ENCODE assay signal across 19 cellular contexts in the genomic region with DNA sequence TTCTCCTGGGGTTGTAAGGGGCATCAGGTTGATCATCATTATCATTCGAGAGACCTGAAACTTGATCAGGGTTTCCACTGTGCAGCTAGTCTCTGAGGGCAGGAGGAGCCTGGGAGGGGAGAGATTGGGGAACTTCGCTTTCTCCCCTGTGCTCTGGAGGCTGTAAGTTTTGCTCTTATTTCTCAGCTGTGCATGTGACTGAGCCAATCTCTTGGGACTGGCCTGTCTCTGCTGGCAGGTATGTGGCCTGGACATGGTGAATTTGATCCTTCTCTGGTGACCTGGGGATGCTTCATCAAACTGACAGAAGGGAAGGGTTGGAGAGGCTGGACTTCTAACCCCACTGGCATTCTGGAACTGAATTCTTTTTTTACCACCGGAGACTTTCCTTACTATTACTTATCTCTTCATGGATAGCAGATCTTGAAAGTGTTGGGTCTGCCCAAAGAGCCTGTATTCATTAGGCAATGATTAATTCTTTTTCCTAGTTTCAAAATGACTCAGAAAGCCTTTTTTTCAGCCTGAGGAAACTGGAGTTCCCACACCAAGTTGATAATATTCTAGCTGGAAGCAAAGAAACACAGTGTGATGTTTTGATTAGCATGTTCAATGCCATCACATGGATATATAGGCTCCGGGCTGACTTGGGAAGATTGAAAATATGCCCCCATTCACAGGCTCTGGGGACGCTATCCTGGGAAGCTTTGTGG. TPM values are rescaled to one million over a fixed set of nuclear protein-coding genes. Genes with fewer than 3 reads are reported as not detected.
DNase-seq lines count a peak whose midpoint lies in the region; ATAC-seq and TF ChIP-seq lines count a peak whose summit lies in the region.
"Had no signal": no experiment of that assay in that cellular context is flagged by ENCODE, and none has a peak within 500 bp of the region (broad histone marks: within the 10 kb centered on the region; RNA-seq: fewer than 3 reads in every experiment).

No MANE protein-coding gene starts in this region.

- H3K36me3 Mint-ChIP-seq in activated T-helper 2 cell treated with anti-CD3 and anti-CD28 coated beads, Interferon-gamma antibody, Interleukin-2, Interleukin-4, amounts not matched to agents 10 μg/mL and 5 μg/mL and 100 μg/mL, durations not matched to agents 14 hours and 24 hours and 36 hours (ENCODE audit: low read depth) = no peaks in the 10 kb centered on the region

- H3K4me3 Mint-ChIP-seq in activated T-helper 2 cell treated with anti-CD3 and anti-CD28 coated beads, Interferon-gamma antibody, Interleukin-2, Interleukin-4, amounts not matched to agents 10 μg/mL and 5 μg/mL and 100 μg/mL, durations not matched to agents 14 hours and 24 hours and 36 hours (ENCODE audit: low read depth) = no peak overlapping the region

- H3K27ac Mint-ChIP-seq in activated T-helper 2 cell treated with anti-CD3 and anti-CD28 coated beads, Interferon-gamma antibody, Interleukin-2, Interleukin-4, amounts not matched to agents 10 μg/mL and 5 μg/mL and 100 μg/mL, durations not matched to agents 14 hours and 24 hours and 36 hours = no peak overlapping the region

- TF ChIP-seq CTCF in epithelial cell of proximal tubule (conservative IDR thresholded peaks at IDR 0.05; ENCODE audit: low read depth, low read length) = peak; percentile 24

- ATAC-seq in HG03039 (IDR thresholded peaks at IDR 0.05; ENCODE audit: unreplicated experiment) = no peak
- ATAC-seq: esophagus mucosa, HepG2 had no signal

- intact Hi-C loops in activated T-helper 2 cell treated with anti-CD3 and anti-CD28 coated beads, Interferon-gamma antibody, Interleukin-2, Interleukin-4, amounts not matched to agents 10 μg/mL and 5 μg/mL and 100 μg/mL, durations not matched to agents 14 hours and 24 hours and 36 hours (cut with micrococcal nuclease) = no loop called here

- in situ Hi-C loops in SK-MEL-5 (cut with HindIII; ENCODE audit: low pct_unique_long_range_greater_than_20kb, low sequenced_read_pairs) = no loop called here

- DNase-seq in COLO829 (ENCODE audit: low spot score) = peak; percentile 11
- peak; percentile 20 for DNase-seq in SK-MEL-5 (ENCODE audit: low read depth, low spot score)
- DNase-seq in epithelial cell of proximal tubule (ENCODE audit: low read depth) = peak; percentile 52
- peak; percentile 19 for DNase-seq in myocyte (ENCODE audit: low read depth)
- no peak for DNase-seq in GM03348 (ENCODE audit: low spot score)
- DNase-seq in activated T-helper 2 cell treated with anti-CD3 and anti-CD28 coated beads, Interferon-gamma antibody, Interleukin-2, Interleukin-4, amounts not matched to agents 10 μg/mL and 5 μg/mL and 100 μg/mL, durations not matched to agents 14 hours and 24 hours and 36 hours (ENCODE audit: low spot score) = no peak
- DNase-seq in AG20443 (ENCODE audit: low spot score) = no peak
- DNase-seq: activated CD8-positive, alpha-beta memory T cell treated with anti-CD3 and anti-CD28 coated beads for 24 hours; EL; midbrain; NCI-H1048; NCI-H2227 treated with DMSO at 0.1 percent for 48 hours; posterior cingulate gyrus; stimulated activated CD8-positive, alpha-beta memory T cell treated with anti-CD3 and anti-CD28 coated beads, Interleukin-4, amount 100 ng/mL, for 48 hours had no signal

- no peak overlapping the region for H3K4me3 ChIP-seq in epithelial cell of proximal tubule (ENCODE audit: low read depth, low read length)
- H3K4me3 ChIP-seq: BLaER1 treated with 17β-estradiol and CSF1 and Interleukin-3, amounts not matched to agents 10 nM and 100 nM; tibial nerve had no signal

- no peaks in the 10 kb centered on the region for H3K9me3 Mint-ChIP-seq in activated T-helper 2 cell treated with anti-CD3 and anti-CD28 coated beads, Interferon-gamma antibody, Interleukin-2, Interleukin-4, amounts not matched to agents 10 μg/mL and 5 μg/mL and 100 μg/mL, durations not matched to agents 14 hours and 24 hours and 36 hours

- no peaks in the 10 kb centered on the region for H3K4me1 Mint-ChIP-seq in activated T-helper 2 cell treated with anti-CD3 and anti-CD28 coated beads, Interferon-gamma antibody, Interleukin-2, Interleukin-4, amounts not matched to agents 10 μg/mL and 5 μg/mL and 100 μg/mL, durations not matched to agents 14 hours and 24 hours and 36 hours (ENCODE audit: low read depth)

- H3K27me3 Mint-ChIP-seq in activated T-helper 2 cell treated with anti-CD3 and anti-CD28 coated beads, Interferon-gamma antibody, Interleukin-2, Interleukin-4, amounts not matched to agents 10 μg/mL and 5 μg/mL and 100 μg/mL, durations not matched to agents 14 hours and 24 hours and 36 hours (ENCODE audit: low read depth) = no peaks in the 10 kb centered on the region

RNA-seq across cellular contexts. Expression of a gene that starts 36.5 kb away (rescaled TPM):
- total RNA-seq in SK-MEL-5 (2014; rRNA removed; shearing (Covaris generic)) = not detected in 2 replicates
- polyA plus RNA-seq in SK-MEL-5 (2015; cell fraction: cytosol; rRNA removed) = 0.52 and 0.90 TPM in 2 replicates
- 0.39 TPM in 1 of 2 replicates, not detected in the other for polyA plus RNA-seq in SK-MEL-5 (2015; cell fraction: nucleus; rRNA removed)
- total RNA-seq in epithelial cell of proximal tubule (1.6 TPM in 1 of 2 replicates, not detected in the other), myocyte (1.3 and 1.8 TPM in 2 replicates)
- polyA plus RNA-seq in myocyte (2012) = 2.2 TPM
- total RNA-seq in activated T-helper 2 cell treated with anti-CD3 and anti-CD28 coated beads, Interferon-gamma antibody, Interleukin-2, Interleukin-4, amounts not matched to agents 10 μg/mL and 5 μg/mL and 100 μg/mL, durations not matched to agents 14 hours and 24 hours and 36 hours = 0.87 and 1.1 TPM in 2 replicates
- total RNA-seq: HepG2 had no signal
- polyA plus RNA-seq: HepG2 had no signal

Comparison
In these comparisons a context has a peak if more than half of its experiments do, and no peak if none do; other contexts are left out.
1. DNase-seq: peak in COLO829 (single experiment), SK-MEL-5 (single experiment), epithelial cell of proximal tubule (single experiment) and myocyte (single experiment); none in GM03348 (single experiment), activated T-helper 2 cell treated with anti-CD3 and anti-CD28 coated beads, Interferon-gamma antibody, Interleukin-2, Interleukin-4, amounts not matched to agents 10 μg/mL and 5 μg/mL and 100 μg/mL, durations not matched to agents 14 hours and 24 hours and 36 hours (single experiment) and AG20443 (single experiment).